ENCODE assay signal across 8 cellular contexts in genomic region chr20:3766381-3766780, GRCh38. TPM values are rescaled to one million over a fixed set of nuclear protein-coding genes. Genes with fewer than 3 reads are reported as not detected.
A peak's percentile ranks its signal among the peaks of the same experiment; 100 is the strongest.
DNase-seq lines count a peak whose midpoint lies in the region; ATAC-seq and TF ChIP-seq lines count a peak whose summit lies in the region.

No MANE protein-coding gene starts in this region.

- H3K27me3 Mint-ChIP-seq in activated CD4-positive, alpha-beta memory T cell treated with anti-CD3 and anti-CD28 coated beads for 36 hours = no peaks in the 10 kb centered on the region

- peaks cover 7% of the 10 kb centered on the region for H3K4me1 ChIP-seq in HEK293 (ENCODE audit: control insufficient read depth, insufficient read depth, low read length)

- H3K4me3 Mint-ChIP-seq in activated CD4-positive, alpha-beta memory T cell treated with anti-CD3 and anti-CD28 coated beads for 36 hours = peak overlapping the region; percentile 82

- no peaks in the 10 kb centered on the region for H3K9me3 Mint-ChIP-seq in activated CD4-positive, alpha-beta memory T cell treated with anti-CD3 and anti-CD28 coated beads for 36 hours

- peaks cover 0 to 12% of the 10 kb centered on the region in 2 experiments; a peak in 2 of 3 replicates for H3K36me3 ChIP-seq in HEK293 (ENCODE audit: control insufficient read depth in 2 of 2, insufficient read depth in 1 of 2, low read length in 2 of 2)

- H3K9me3 ChIP-seq in HEK293 (ENCODE audit: control insufficient read depth, insufficient read depth, low read depth, low read length) = no peaks in the 10 kb centered on the region

- H3K27ac Mint-ChIP-seq in activated CD4-positive, alpha-beta memory T cell treated with anti-CD3 and anti-CD28 coated beads for 36 hours = no peak overlapping the region

- no peak for DNase-seq in activated CD4-positive, alpha-beta memory T cell treated with anti-CD3 and anti-CD28 coated beads for 36 hours
- DNase-seq in left cardiac atrium (peak; percentile 19), SW 1271 (lab: John Stamatoyannopoulos, UW) (no peak), NCI-H187 (lab: John Stamatoyannopoulos, UW) (no peak)
- no peak for DNase-seq in activated effector memory CD4-positive, alpha-beta T cell treated with anti-CD3 and anti-CD28 coated beads, Interleukin-2, amount 50 U/mL, for 16 hours

- no peak for ATAC-seq in left cardiac atrium
- no peak for ATAC-seq in GM18868 (IDR thresholded peaks at IDR 0.05; ENCODE audit: unreplicated experiment)

- no peak overlapping the region; the same call in 1 of the 2 replicates for H3K27ac ChIP-seq in HEK293 (ENCODE audit: extremely low read depth, low read depth, low read length)
- H3K27ac ChIP-seq in skin epidermis = peak overlapping the region in 11 of 21 experiments; percentile 19 to 90 (median 49)

- H3K4me3 ChIP-seq in HEK293 (ENCODE audit: low read depth, low read length) = no peak overlapping the region
- peak overlapping the region in 5 of 7 experiments; percentile 69 to 77 (median 71) for H3K4me3 ChIP-seq in skin epidermis

- CTCF ChIA-PET in HEK293 (lab: Yijun Ruan, JAX) = interaction anchor here (1.3 to 10.8 kb wide), 5 partner anchors 9 to 56 kb away, joined by 5 to 133 read pairs (median 10); partner anchors contain the start of gene SPEF1
- CTCF ChIA-PET in activated CD4-positive, alpha-beta memory T cell treated with anti-CD3 and anti-CD28 coated beads for 36 hours (lab: Charles Lee) = interaction anchor here (0.9 to 3.4 kb wide), 9 partner anchors 9 to 54 kb away, joined by 3 to 30 read pairs (median 4); partner anchors contain the start of genes AP5S1 and CENPB

- peaks cover 23% of the 10 kb centered on the region for H3K4me1 Mint-ChIP-seq in activated CD4-positive, alpha-beta memory T cell treated with anti-CD3 and anti-CD28 coated beads for 36 hours (ENCODE audit: low read depth)

- H3K36me3 Mint-ChIP-seq in activated CD4-positive, alpha-beta memory T cell treated with anti-CD3 and anti-CD28 coated beads for 36 hours = no peaks in the 10 kb centered on the region

- POLR2A ChIA-PET in HEK293 (lab: Yijun Ruan, JAX) = interaction anchor here (0.6 to 3.1 kb wide), 4 partner anchors 14 to 1047 kb away, joined by 3 to 33 read pairs (median 16); partner anchors contain the start of genes CDC25B and SPEF1
- POLR2A ChIA-PET in activated CD4-positive, alpha-beta memory T cell treated with anti-CD3 and anti-CD28 coated beads for 36 hours (lab: Charles Lee) = interaction anchor here (0.6 to 3.2 kb wide), 3 partner anchors 12 to 55 kb away, joined by 3 to 25 read pairs (median 7); no protein-coding TSS in a partner anchor

- no peak for TF ChIP-seq CTCF in HEK293 (tag by site-specific recombination; IDR thresholded peaks at IDR 0.05)

- intact Hi-C loops in activated CD4-positive, alpha-beta memory T cell treated with anti-CD3 and anti-CD28 coated beads for 36 hours (cut with micrococcal nuclease) = loop anchor here (2.0 to 5.0 kb wide), 2 partner anchors 44 kb away; no protein-coding TSS in a partner anchor
- intact Hi-C loops in left cardiac atrium (cut with DNase I) = loop anchor here in 1 of 2 donors (10.0 kb wide), 1 partner anchor 92 kb away; no protein-coding TSS in a partner anchor

TF ChIP-seq in HEK293, 187 proteins besides CTCF, POLR2A, EP300 and RAD21:
- TF ChIP-seq ZNF639 (tag by site-specific recombination; IDR thresholded peaks at IDR 0.05) (no peak), ZFHX2 (tag by site-specific recombination; conservative IDR thresholded peaks at IDR 0.05) (peak; percentile 60), ZNF366 (tag by site-specific recombination; conservative IDR thresholded peaks at IDR 0.05) (0 out of 2 replicates have a peak, but pooled peaks have one; percentile 28), SP2 (tag by site-specific recombination; IDR thresholded peaks at IDR 0.05) (no peak), GLIS1 (tag by site-specific recombination; IDR thresholded peaks at IDR 0.05) (peak; percentile 10; the same call in 1 of the 2 replicates), FEZF1 (tag by site-specific recombination; IDR thresholded peaks at IDR 0.05) (no peak), PATZ1 (tag by site-specific recombination; IDR thresholded peaks at IDR 0.05) (no peak)

RNA-seq across cellular contexts. Expression of gene ADISSP, which starts 1.2 kb away (rescaled TPM):
- 10 to 100 TPM; 50.6 to 51.4 TPM for total RNA-seq in activated CD4-positive, alpha-beta memory T cell treated with anti-CD3 and anti-CD28 coated beads for 36 hours
- 10 to 100 TPM; 17.2 to 23.2 TPM for total RNA-seq in left cardiac atrium

RNA-seq across cellular contexts. Expression of gene SPEF1, which starts 14.9 kb away (rescaled TPM):
- under 1 TPM in 1 of 2 experiments, not detected in 1; 0.17 TPM for total RNA-seq in activated CD4-positive, alpha-beta memory T cell treated with anti-CD3 and anti-CD28 coated beads for 36 hours
- total RNA-seq in left cardiac atrium = not detected

RNA-seq across cellular contexts. Expression of gene CENPB, which starts 20.2 kb away (rescaled TPM):
- total RNA-seq in activated CD4-positive, alpha-beta memory T cell treated with anti-CD3 and anti-CD28 coated beads for 36 hours = 10 to 100 TPM; 50.1 to 51.9 TPM
- 10 to 100 TPM; 70.8 to 93.6 TPM for total RNA-seq in left cardiac atrium

RNA-seq across cellular contexts. Expression of gene CDC25B, which starts 29.7 kb away (rescaled TPM):
- total RNA-seq in activated CD4-positive, alpha-beta memory T cell treated with anti-CD3 and anti-CD28 coated beads for 36 hours = 100 to 1,000 TPM; 120 to 128 TPM
- total RNA-seq in left cardiac atrium = 10 to 100 TPM; 13.8 to 16.6 TPM

RNA-seq across cellular contexts. Expression of gene HSPA12B, which starts 33.9 kb away (rescaled TPM):
- not detected for total RNA-seq in activated CD4-positive, alpha-beta memory T cell treated with anti-CD3 and anti-CD28 coated beads for 36 hours
- 10 to 100 TPM; 15.7 to 19.3 TPM for total RNA-seq in left cardiac atrium
